In genomic region chr10:116312534-116312933, GRCh38 we compare ENCODE assay signal across 28 cellular contexts. TPM values are rescaled to one million over a fixed set of nuclear protein-coding genes. Genes with fewer than 3 reads are reported as not detected.
DNase-seq lines count a peak whose midpoint lies in the region; ATAC-seq and TF ChIP-seq lines count a peak whose summit lies in the region.
"Had no signal": no experiment of that assay in that cellular context is flagged by ENCODE, and none has a peak within 500 bp of the region (broad histone marks: within the 10 kb centered on the region; RNA-seq: fewer than 3 reads in every experiment).

No MANE protein-coding gene starts in this region.

- H3K27ac ChIP-seq in mesenchymal stem cell (ENCODE audit: low read length, poor library complexity, severe bottlenecking) (no peak overlapping the region), PC-3 (ENCODE audit: low read length) (no peak overlapping the region)
- H3K27ac ChIP-seq: HL-60, RWPE1, SK-N-MC had no signal

- H3K4me2 ChIP-seq in mesenchymal stem cell (ENCODE audit: low read length, poor library complexity, severe bottlenecking) (no peak overlapping the region), PC-3 (ENCODE audit: low read length) (no peak overlapping the region)

- CTCF ChIA-PET in PC-3 (lab: Charles Lee): no interaction called here

- intact Hi-C loops in PC-3 (cut with micrococcal nuclease): no loop called here

- DNase-seq in DMS53 (lab: John Stamatoyannopoulos, UW) (peak; percentile 4), DMS53 treated with DMSO at 0.1 percent for 48 hours (lab: John Stamatoyannopoulos, UW; ENCODE audit: unreplicated experiment) (no peak), NCI-H1694 (lab: John Stamatoyannopoulos, UW) (peak; percentile 34), SK-N-DZ (ENCODE audit: low spot score) (peak; percentile 84), mesenchymal stem cell (no peak), PC-3 (no peak), SIG-M5 treated with dmso at 0.1 percent for 504 hours (lab: John Stamatoyannopoulos, UW; ENCODE audit: unreplicated experiment) (no peak)
- DNase-seq: 8988T, ACHN, Calu3, DMS79, EL, GF-D8, H7, Karpas-422, NCI-H1092, NCI-H1417 treated with DMSO at 0.1 percent for 48 hours, NCI-H187 treated with DMSO at 0.1 percent for 48 hours, NCI-H345, NCI-H510A treated with DMSO at 0.1 percent for 48 hours, SHP77, T-helper 17 cell had no signal

- H2BK120ac ChIP-seq in mesenchymal stem cell (ENCODE audit: low read depth, low read length): no peak overlapping the region

- no TSS peak for BruUV-seq in PC-3 (replicated peaks; lab: Mats Ljungman, UMichigan)

- 67% methylated on average over 2 of the region's 4 CpGs for WGBS in mesenchymal stem cell

- H3K4me3 ChIP-seq in mesenchymal stem cell (ENCODE audit: insufficient read depth in 1 of 2, low read depth in 1 of 2, low read length in 2 of 2): no peak overlapping the region
- H3K4me3 ChIP-seq in PC-3 (ENCODE audit: low read length): no peak overlapping the region
- H3K4me3 ChIP-seq: SK-N-MC had no signal

- H4K20me1 ChIP-seq in PC-3 (ENCODE audit: low read length): no peaks in the 10 kb centered on the region

- no peak overlapping the region for H3K14ac ChIP-seq in mesenchymal stem cell (ENCODE audit: low read length in 2 of 2)

- H3K9ac ChIP-seq in mesenchymal stem cell (ENCODE audit: low read length) (peak overlapping the region; percentile 7), PC-3 (ENCODE audit: low read length) (no peak overlapping the region)

- H3K4me1 ChIP-seq in mesenchymal stem cell (ENCODE audit: control insufficient read depth, insufficient read depth, low read depth, low read length) (no peaks in the 10 kb centered on the region), PC-3 (ENCODE audit: insufficient read depth, low read length) (no peaks in the 10 kb centered on the region)

- H3K9me3 ChIP-seq in mesenchymal stem cell (ENCODE audit: control insufficient read depth, low read length): no peaks in the 10 kb centered on the region
- H3K9me3 ChIP-seq in PC-3 (ENCODE audit: low read length): no peaks in the 10 kb centered on the region

- no peak for ATAC-seq in PC-3
- no peak for ATAC-seq in GM18511 (IDR thresholded peaks at IDR 0.05; ENCODE audit: unreplicated experiment)
- ATAC-seq: Panc1, T-helper 17 cell had no signal

- no peak overlapping the region for H3K23ac ChIP-seq in mesenchymal stem cell (ENCODE audit: low read length in 2 of 2)

- H2AFZ ChIP-seq in mesenchymal stem cell (ENCODE audit: low read depth, low read length) (no peak overlapping the region), PC-3 (ENCODE audit: low read length) (no peak overlapping the region)

- no peak overlapping the region for H3K18ac ChIP-seq in mesenchymal stem cell (ENCODE audit: low read depth in 1 of 2, low read length in 2 of 2)

- no peak overlapping the region for H4K8ac ChIP-seq in mesenchymal stem cell (ENCODE audit: low read length)

- no peaks in the 10 kb centered on the region for H3K79me1 ChIP-seq in mesenchymal stem cell (replicated peaks; ENCODE audit: low read length, poor library complexity, severe bottlenecking)

- POLR2A ChIA-PET in PC-3 (lab: Charles Lee; ENCODE audit: unreplicated experiment): no interaction called here

- H4K91ac ChIP-seq in mesenchymal stem cell (ENCODE audit: low read length): no peak overlapping the region

- H3K9me2 ChIP-seq in PC-3 (replicated peaks; ENCODE audit: low read length): no peaks in the 10 kb centered on the region

- TF ChIP-seq CTCF in PC-3 (conservative IDR thresholded peaks at IDR 0.05; ENCODE audit: low read depth, low read length): no peak

- no peak overlapping the region for H2BK5ac ChIP-seq in mesenchymal stem cell (ENCODE audit: low read depth, low read length, poor library complexity, severe bottlenecking)

- H2BK12ac ChIP-seq in mesenchymal stem cell (ENCODE audit: low read length in 2 of 2): no peak overlapping the region

- no peak overlapping the region for H2BK15ac ChIP-seq in mesenchymal stem cell (ENCODE audit: low read depth, poor library complexity, severe bottlenecking)

- no peak overlapping the region for H3K4ac ChIP-seq in mesenchymal stem cell (ENCODE audit: low read depth in 1 of 2, low read length in 2 of 2)

- H2AK5ac ChIP-seq in mesenchymal stem cell (ENCODE audit: low read length, severe bottlenecking): no peak overlapping the region

- H3K36me3 ChIP-seq in mesenchymal stem cell (ENCODE audit: control insufficient read depth in 1 of 2, insufficient read depth in 2 of 2, low read depth in 1 of 2, low read length in 2 of 2): no peaks in the 10 kb centered on the region
- H3K36me3 ChIP-seq in PC-3 (ENCODE audit: low read depth, low read length): no peaks in the 10 kb centered on the region

- no peaks in the 10 kb centered on the region for H3K79me2 ChIP-seq in PC-3 (ENCODE audit: low read length)

- H3K27me3 ChIP-seq in mesenchymal stem cell (ENCODE audit: control insufficient read depth in 1 of 2, insufficient read depth in 1 of 2, low read length in 2 of 2) (no peaks in the 10 kb centered on the region), PC-3 (ENCODE audit: low read length) (no peaks in the 10 kb centered on the region)

- H3F3A ChIP-seq in PC-3 (ENCODE audit: low read length, unreplicated experiment): no peaks in the 10 kb centered on the region

RNA-seq across cellular contexts. Expression of gene CCDC172, which starts 11.7 kb away (rescaled TPM):
- not detected in 2 replicates for polyA plus RNA-seq in SK-N-DZ (2014; cell fraction: cytosol; rRNA removed)
- polyA plus RNA-seq in SK-N-DZ (2014; cell fraction: nucleus; rRNA removed): not detected in 2 replicates
- not detected for polyA plus RNA-seq in mesenchymal stem cell (2013, experiment 1 of 2)
- polyA plus RNA-seq in mesenchymal stem cell (2013, experiment 2 of 2): not detected
- total RNA-seq in PC-3 (2014; rRNA removed): not detected in 2 replicates
- total RNA-seq: Calu3, T-helper 17 cell had no signal
- polyA plus RNA-seq: BJ had no signal

RNA-seq across cellular contexts. Expression of gene GFRA1, which starts 39.5 kb away (rescaled TPM):
- 13.9 and 20.1 TPM in 2 replicates for polyA plus RNA-seq in SK-N-DZ (2014; cell fraction: cytosol; rRNA removed)
- polyA plus RNA-seq in SK-N-DZ (2014; cell fraction: nucleus; rRNA removed): 15.9 and 25.1 TPM in 2 replicates
- polyA plus RNA-seq in mesenchymal stem cell (2013, experiment 1 of 2): 8.0 TPM
- polyA plus RNA-seq in mesenchymal stem cell (2013, experiment 2 of 2): 7.6 TPM
- not detected in 2 replicates for total RNA-seq in PC-3 (2014; rRNA removed)
- total RNA-seq: Calu3, T-helper 17 cell had no signal

Comparison
In these comparisons a context has a peak if more than half of its experiments do, and no peak if none do; other contexts are left out.
1. DNase-seq: peak in DMS53 (single experiment), NCI-H1694 (single experiment) and SK-N-DZ (single experiment); none in DMS53 treated with DMSO at 0.1 percent for 48 hours (single experiment), mesenchymal stem cell (single experiment), PC-3 (single experiment) and SIG-M5 treated with dmso at 0.1 percent for 504 hours (single experiment).